ENCODE assay signal across 1 cellular context in genomic region chr15:60735559-60736047, GRCh38.
TF ChIP-seq lines count a peak whose summit lies in the region.

No MANE protein-coding gene starts in this region.

TF ChIP-seq in HepG2, 621 proteins besides CTCF, POLR2A, EP300 and RAD21 (continued from another document and continues in another):
- no peak for TF ChIP-seq AFF4 (CRISPR knock-in tag; IDR thresholded peaks at IDR 0.05)
- no peak for TF ChIP-seq ZNF772 (CRISPR knock-in tag; IDR thresholded peaks at IDR 0.05)
- no peak for TF ChIP-seq NFKB2 (CRISPR knock-in tag; IDR thresholded peaks at IDR 0.05; ENCODE audit: borderline replicate concordance)
- no peak for TF ChIP-seq ZFP91 (CRISPR knock-in tag; IDR thresholded peaks at IDR 0.05; ENCODE audit: borderline replicate concordance)
- TF ChIP-seq ZSCAN5A (CRISPR knock-in tag; IDR thresholded peaks at IDR 0.05; ENCODE audit: borderline replicate concordance): no peak
- no peak for TF ChIP-seq ZNF501 (CRISPR knock-in tag; IDR thresholded peaks at IDR 0.05)
- TF ChIP-seq ZNF292 (CRISPR knock-in tag; IDR thresholded peaks at IDR 0.05; ENCODE audit: borderline replicate concordance, low read depth): peak; percentile 94
- TF ChIP-seq ZNF552 (CRISPR knock-in tag; IDR thresholded peaks at IDR 0.05; ENCODE audit: borderline replicate concordance): no peak
- no peak for TF ChIP-seq ZFP62 (CRISPR knock-in tag; IDR thresholded peaks at IDR 0.05)
- no peak for TF ChIP-seq ZNF484 (CRISPR knock-in tag; IDR thresholded peaks at IDR 0.05; ENCODE audit: borderline replicate concordance, low read depth)
- TF ChIP-seq ZNF451 (CRISPR knock-in tag; IDR thresholded peaks at IDR 0.05): no peak
- TF ChIP-seq ZBTB20 (CRISPR knock-in tag; IDR thresholded peaks at IDR 0.05; ENCODE audit: borderline replicate concordance, low read depth): no peak
- no peak for TF ChIP-seq JARID2 (CRISPR knock-in tag; IDR thresholded peaks at IDR 0.05; ENCODE audit: insufficient replicate concordance)
- no peak for TF ChIP-seq BRF2 (CRISPR knock-in tag; IDR thresholded peaks at IDR 0.05)
- no peak for TF ChIP-seq NBN (conservative IDR thresholded peaks at IDR 0.05)
- no peak for TF ChIP-seq ZSCAN22 (CRISPR knock-in tag; IDR thresholded peaks at IDR 0.05)
- no peak for TF ChIP-seq DNMT1 (CRISPR knock-in tag; IDR thresholded peaks at IDR 0.05)
- TF ChIP-seq CC2D1A (CRISPR knock-in tag; IDR thresholded peaks at IDR 0.05): 0 out of 2 replicates have a peak, but pooled peaks have one; percentile 25
- peak; percentile 24; the same call in 1 of the 2 replicates for TF ChIP-seq ARID4A (CRISPR knock-in tag; IDR thresholded peaks at IDR 0.05; ENCODE audit: borderline replicate concordance)
- no peak for TF ChIP-seq BORCS8-MEF2B (CRISPR knock-in tag; IDR thresholded peaks at IDR 0.05)
- TF ChIP-seq SAFB2 (CRISPR knock-in tag; IDR thresholded peaks at IDR 0.05; ENCODE audit: borderline replicate concordance, low read depth): no peak
- TF ChIP-seq AKAP8 (CRISPR knock-in tag; IDR thresholded peaks at IDR 0.05): no peak
- TF ChIP-seq MTA3 (CRISPR knock-in tag; IDR thresholded peaks at IDR 0.05): no peak
- TF ChIP-seq ZNF569 (CRISPR knock-in tag; IDR thresholded peaks at IDR 0.05; ENCODE audit: borderline replicate concordance): no peak
- TF ChIP-seq IRF9 (CRISPR knock-in tag; IDR thresholded peaks at IDR 0.05; ENCODE audit: borderline replicate concordance): no peak
- no peak for TF ChIP-seq NFE2L2 (IDR thresholded peaks at IDR 0.05; ENCODE audit: low read length)
- TF ChIP-seq ZNF839 (CRISPR knock-in tag; IDR thresholded peaks at IDR 0.05; ENCODE audit: borderline replicate concordance): no peak
- TF ChIP-seq ADNP (CRISPR knock-in tag; IDR thresholded peaks at IDR 0.05): no peak
- no peak for TF ChIP-seq SRSF1 (optimal IDR thresholded peaks at IDR 0.05; ENCODE audit: low read depth, low read length)
- TF ChIP-seq KAT7 (CRISPR knock-in tag; IDR thresholded peaks at IDR 0.05; ENCODE audit: borderline replicate concordance): no peak
- TF ChIP-seq SNAPC2 (CRISPR knock-in tag; IDR thresholded peaks at IDR 0.05): no peak
- TF ChIP-seq PBX3 (CRISPR knock-in tag; IDR thresholded peaks at IDR 0.05; ENCODE audit: borderline replicate concordance): no peak
- no peak for TF ChIP-seq HNRNPL (IDR thresholded peaks at IDR 0.05; ENCODE audit: low read depth, low read length)
- no peak for TF ChIP-seq TBX3 (IDR thresholded peaks at IDR 0.05; ENCODE audit: borderline replicate concordance)
- TF ChIP-seq CENPT (CRISPR knock-in tag; IDR thresholded peaks at IDR 0.05; ENCODE audit: low read depth): no peak
- peak; percentile 55 for TF ChIP-seq FOSL2 (CRISPR knock-in tag; IDR thresholded peaks at IDR 0.05)
- no peak for TF ChIP-seq GMEB2 (CRISPR knock-in tag; IDR thresholded peaks at IDR 0.05; ENCODE audit: low read depth)
- peak; percentile 14; the same call in 1 of the 2 replicates for TF ChIP-seq MAFF (IDR thresholded peaks at IDR 0.05; ENCODE audit: low read depth, low read length)
- TF ChIP-seq ZC3H13 (CRISPR knock-in tag; IDR thresholded peaks at IDR 0.05): no peak
- no peak; the same call in 1 of the 2 replicates for TF ChIP-seq HDAC1 (CRISPR knock-in tag; IDR thresholded peaks at IDR 0.05)
- peak; percentile 16 for TF ChIP-seq SKI (IDR thresholded peaks at IDR 0.05; ENCODE audit: partially characterized antibody)
- TF ChIP-seq CHCHD3 (CRISPR knock-in tag; IDR thresholded peaks at IDR 0.05): no peak
- no peak for TF ChIP-seq SNAPC4 (CRISPR knock-in tag; IDR thresholded peaks at IDR 0.05)
